ENCODE assay signal across 8 cellular contexts in the genomic region with DNA sequence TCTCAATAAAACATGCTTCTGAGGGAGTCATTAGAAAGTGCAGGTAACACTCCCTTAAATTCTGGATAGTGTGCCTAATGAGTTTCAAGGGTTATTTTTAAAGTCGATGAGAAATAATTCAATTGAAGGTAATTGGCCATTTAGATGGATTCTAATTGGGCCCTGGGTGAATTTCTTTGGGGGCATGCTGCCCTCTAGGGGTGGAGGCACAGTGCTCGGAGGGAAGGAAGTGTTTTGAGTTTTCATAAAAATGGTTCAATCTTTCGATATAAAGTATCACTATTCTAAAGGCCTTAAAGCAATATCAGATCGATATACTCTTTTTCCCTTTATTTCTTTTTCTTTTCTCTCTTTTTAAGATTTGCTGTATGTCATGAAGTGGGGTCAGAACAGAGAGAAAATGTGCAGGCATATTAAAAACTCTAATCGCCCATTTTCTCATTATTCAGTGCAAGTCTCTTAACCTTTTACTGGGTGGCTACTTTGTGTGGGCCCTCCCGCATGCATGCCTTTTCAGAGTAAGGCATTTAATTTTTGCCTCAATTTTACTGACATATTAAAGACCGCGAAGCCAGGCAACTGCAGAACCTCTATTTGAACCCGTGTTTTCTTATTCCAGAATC. TPM values are rescaled to one million over a fixed set of nuclear protein-coding genes. Genes with fewer than 3 reads are reported as not detected.
DNase-seq lines count a peak whose midpoint lies in the region; ATAC-seq and TF ChIP-seq lines count a peak whose summit lies in the region.

No MANE protein-coding gene starts in this region.

- CTCF ChIA-PET in WTC11 (lab: Charles Lee) = interaction anchor here (1.0 to 7.6 kb wide), 6 partner anchors 25 to 487 kb away, joined by 3 to 159 read pairs (median 34); a partner anchor contains a TSS

- H3K27me3 Mint-ChIP-seq in WTC11 (ENCODE audit: low read depth) = peaks cover 17% of the 10 kb centered on the region

- H3K9me3 Mint-ChIP-seq in WTC11 = no peaks in the 10 kb centered on the region

- 63% methylated on average over 9 of the region's 9 CpGs for WGBS in suprapubic skin

- peak; percentile 10 for DNase-seq in stimulated activated CD4-positive, alpha-beta T cell treated with anti-CD3 and anti-CD28 coated beads, Interleukin-12 subunit alpha, Interleukin-12 subunit beta, amount 100 ng/mL, for 4 hours
- no peak for DNase-seq in stimulated activated CD4-positive, alpha-beta T cell treated with anti-CD3 and anti-CD28 coated beads, Interleukin-1b, Interleukin-23, amount 100 ng/mL, for 48 hours
- DNase-seq in NCI-H1092 (lab: John Stamatoyannopoulos, UW) (peak; percentile 14), WTC11 (ENCODE audit: low spot score) (peak; percentile 46), hepatic stellate cell (ENCODE audit: low spot score) (peak; percentile 42), suprapubic skin (ENCODE audit: low spot score in 2 of 2) (no peak)

- no peak for TF ChIP-seq POLR2A in suprapubic skin (IDR thresholded peaks at IDR 0.05)

- H3K4me1 Mint-ChIP-seq in WTC11 = peaks cover 14% of the 10 kb centered on the region

- ATAC-seq in WTC11 (peak; percentile 56), HG03469 (IDR thresholded peaks at IDR 0.05; ENCODE audit: unreplicated experiment) (no peak), HG02610 (IDR thresholded peaks at IDR 0.05; ENCODE audit: unreplicated experiment) (no peak)

- no peak overlapping the region for H3K27ac ChIP-seq in suprapubic skin

- H3K27ac Mint-ChIP-seq in WTC11 = no peak overlapping the region

- TF ChIP-seq EP300 in suprapubic skin (IDR thresholded peaks at IDR 0.05) = no peak

- H3K27me3 ChIP-seq in suprapubic skin = peaks cover 12% of the 10 kb centered on the region

- no peak overlapping the region for H3K4me3 Mint-ChIP-seq in WTC11

- no peaks in the 10 kb centered on the region for H3K36me3 ChIP-seq in suprapubic skin

- POLR2A ChIA-PET in WTC11 (lab: Charles Lee) = no interaction called here

- H3K4me3 ChIP-seq in suprapubic skin = no peak overlapping the region

- H3K4me1 ChIP-seq in suprapubic skin = no peaks in the 10 kb centered on the region

- H3K36me3 Mint-ChIP-seq in WTC11 = no peaks in the 10 kb centered on the region

- TF ChIP-seq CTCF in WTC11 (IDR thresholded peaks at IDR 0.05) (peak; percentile 65), suprapubic skin (IDR thresholded peaks at IDR 0.05) (peak; percentile 6 to 59)

- H3K9me3 ChIP-seq in suprapubic skin = no peaks in the 10 kb centered on the region

TF ChIP-seq in WTC11, 78 proteins besides CTCF, POLR2A, EP300 and RAD21:
- no peak for TF ChIP-seq RELA (CRISPR knock-in tag; IDR thresholded peaks at IDR 0.05; ENCODE audit: borderline replicate concordance)
- no peak for TF ChIP-seq ZNF423 (CRISPR knock-in tag; IDR thresholded peaks at IDR 0.05)
- TF ChIP-seq, protein P1, sequence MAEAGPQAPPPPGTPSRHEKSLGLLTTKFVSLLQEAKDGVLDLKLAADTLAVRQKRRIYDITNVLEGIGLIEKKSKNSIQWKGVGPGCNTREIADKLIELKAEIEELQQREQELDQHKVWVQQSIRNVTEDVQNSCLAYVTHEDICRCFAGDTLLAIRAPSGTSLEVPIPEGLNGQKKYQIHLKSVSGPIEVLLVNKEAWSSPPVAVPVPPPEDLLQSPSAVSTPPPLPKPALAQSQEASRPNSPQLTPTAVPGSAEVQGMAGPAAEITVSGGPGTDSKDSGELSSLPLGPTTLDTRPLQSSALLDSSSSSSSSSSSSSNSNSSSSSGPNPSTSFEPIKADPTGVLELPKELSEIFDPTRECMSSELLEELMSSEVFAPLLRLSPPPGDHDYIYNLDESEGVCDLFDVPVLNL (CRISPR knock-in tag; IDR thresholded peaks at IDR 0.05; ENCODE audit: borderline replicate concordance, low read depth) = no peak
- no peak for TF ChIP-seq ZNF317 (CRISPR knock-in tag; IDR thresholded peaks at IDR 0.05; ENCODE audit: borderline replicate concordance, low read depth)
- TF ChIP-seq EMX1 (CRISPR knock-in tag; IDR thresholded peaks at IDR 0.05) = no peak
- TF ChIP-seq FOXJ3 (CRISPR knock-in tag; IDR thresholded peaks at IDR 0.05; ENCODE audit: borderline replicate concordance) = no peak
- TF ChIP-seq, protein P2, sequence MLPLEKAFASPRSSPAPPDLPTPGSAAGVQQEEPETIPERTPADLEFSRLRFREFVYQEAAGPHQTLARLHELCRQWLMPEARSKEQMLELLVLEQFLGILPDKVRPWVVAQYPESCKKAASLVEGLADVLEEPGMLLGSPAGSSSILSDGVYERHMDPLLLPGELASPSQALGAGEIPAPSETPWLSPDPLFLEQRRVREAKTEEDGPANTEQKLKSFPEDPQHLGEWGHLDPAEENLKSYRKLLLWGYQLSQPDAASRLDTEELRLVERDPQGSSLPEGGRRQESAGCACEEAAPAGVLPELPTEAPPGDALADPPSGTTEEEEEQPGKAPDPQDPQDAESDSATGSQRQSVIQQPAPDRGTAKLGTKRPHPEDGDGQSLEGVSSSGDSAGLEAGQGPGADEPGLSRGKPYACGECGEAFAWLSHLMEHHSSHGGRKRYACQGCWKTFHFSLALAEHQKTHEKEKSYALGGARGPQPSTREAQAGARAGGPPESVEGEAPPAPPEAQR (CRISPR knock-in tag; IDR thresholded peaks at IDR 0.05) = no peak
- TF ChIP-seq, protein P3, sequence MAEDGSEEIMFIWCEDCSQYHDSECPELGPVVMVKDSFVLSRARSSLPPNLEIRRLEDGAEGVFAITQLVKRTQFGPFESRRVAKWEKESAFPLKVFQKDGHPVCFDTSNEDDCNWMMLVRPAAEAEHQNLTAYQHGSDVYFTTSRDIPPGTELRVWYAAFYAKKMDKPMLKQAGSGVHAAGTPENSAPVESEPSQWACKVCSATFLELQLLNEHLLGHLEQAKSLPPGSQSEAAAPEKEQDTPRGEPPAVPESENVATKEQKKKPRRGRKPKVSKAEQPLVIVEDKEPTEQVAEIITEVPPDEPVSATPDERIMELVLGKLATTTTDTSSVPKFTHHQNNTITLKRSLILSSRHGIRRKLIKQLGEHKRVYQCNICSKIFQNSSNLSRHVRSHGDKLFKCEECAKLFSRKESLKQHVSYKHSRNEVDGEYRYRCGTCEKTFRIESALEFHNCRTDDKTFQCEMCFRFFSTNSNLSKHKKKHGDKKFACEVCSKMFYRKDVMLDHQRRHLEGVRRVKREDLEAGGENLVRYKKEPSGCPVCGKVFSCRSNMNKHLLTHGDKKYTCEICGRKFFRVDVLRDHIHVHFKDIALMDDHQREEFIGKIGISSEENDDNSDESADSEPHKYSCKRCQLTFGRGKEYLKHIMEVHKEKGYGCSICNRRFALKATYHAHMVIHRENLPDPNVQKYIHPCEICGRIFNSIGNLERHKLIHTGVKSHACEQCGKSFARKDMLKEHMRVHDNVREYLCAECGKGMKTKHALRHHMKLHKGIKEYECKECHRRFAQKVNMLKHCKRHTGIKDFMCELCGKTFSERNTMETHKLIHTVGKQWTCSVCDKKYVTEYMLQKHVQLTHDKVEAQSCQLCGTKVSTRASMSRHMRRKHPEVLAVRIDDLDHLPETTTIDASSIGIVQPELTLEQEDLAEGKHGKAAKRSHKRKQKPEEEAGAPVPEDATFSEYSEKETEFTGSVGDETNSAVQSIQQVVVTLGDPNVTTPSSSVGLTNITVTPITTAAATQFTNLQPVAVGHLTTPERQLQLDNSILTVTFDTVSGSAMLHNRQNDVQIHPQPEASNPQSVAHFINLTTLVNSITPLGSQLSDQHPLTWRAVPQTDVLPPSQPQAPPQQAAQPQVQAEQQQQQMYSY (CRISPR knock-in tag; IDR thresholded peaks at IDR 0.05) = no peak
- TF ChIP-seq JAZF1 (CRISPR knock-in tag; IDR thresholded peaks at IDR 0.05) = no peak

RNA-seq across cellular contexts. Expression of a gene that starts 25.5 kb away (rescaled TPM):
- total RNA-seq in WTC11 (2021) (not detected in 3 replicates), suprapubic skin (under 1 TPM in 1 of 4 donors, not detected in 3; 0.51 TPM)

RNA-seq across cellular contexts. Expression of a gene that starts 36.9 kb away (rescaled TPM):
- total RNA-seq in WTC11 (2021) (0.16 to 0.18 TPM in 2 of 3 replicates, not detected in the other), suprapubic skin (not detected)

Comparison
In these comparisons a context has a peak if more than half of its experiments do, and no peak if none do; other contexts are left out.
1. DNase-seq: peak in stimulated activated CD4-positive, alpha-beta T cell treated with anti-CD3 and anti-CD28 coated beads, Interleukin-12 subunit alpha, Interleukin-12 subunit beta, amount 100 ng/mL, for 4 hours (single experiment), NCI-H1092 (single experiment), WTC11 (single experiment) and hepatic stellate cell (single experiment); none in stimulated activated CD4-positive, alpha-beta T cell treated with anti-CD3 and anti-CD28 coated beads, Interleukin-1b, Interleukin-23, amount 100 ng/mL, for 48 hours (single experiment) and suprapubic skin (0 of 2).